ENCODE assay signal across 1 cellular context in the genomic region with DNA sequence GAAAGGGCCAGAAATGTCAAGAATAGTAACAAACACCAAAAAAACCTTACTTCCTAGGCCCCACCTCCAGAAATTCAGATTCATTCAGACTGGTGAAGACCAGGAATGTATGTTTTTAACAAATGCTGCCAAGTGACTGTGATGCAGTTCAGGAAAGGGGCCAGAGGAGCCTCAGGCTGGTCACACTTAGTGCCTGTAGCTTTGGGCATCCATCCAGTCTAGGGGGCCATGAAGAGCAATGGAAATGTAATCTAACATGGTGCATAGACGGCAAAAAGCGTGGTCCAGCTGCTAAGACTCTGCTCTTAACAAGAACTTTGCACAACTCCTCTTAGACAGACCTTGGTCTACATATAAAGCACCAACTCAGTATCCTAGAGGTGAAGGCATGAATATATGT.
TF ChIP-seq lines count a peak whose summit lies in the region.

No MANE protein-coding gene starts in this region.

TF ChIP-seq in IMR-90, 13 proteins besides CTCF, POLR2A, EP300 and RAD21 (continued from another document):
- TF ChIP-seq MAZ (IDR thresholded peaks at IDR 0.05; ENCODE audit: borderline replicate concordance, low read depth, low read length) (no peak), CHD1 (IDR thresholded peaks at IDR 0.05; ENCODE audit: low read depth, low read length) (no peak), FOS (IDR thresholded peaks at IDR 0.05; ENCODE audit: low read depth, low read length) (no peak), SMC3 (IDR thresholded peaks at IDR 0.05; ENCODE audit: low read depth, low read length) (no peak), BHLHE40 (IDR thresholded peaks at IDR 0.05; ENCODE audit: low read depth, low read length) (no peak), NFE2L2 (IDR thresholded peaks at IDR 0.05; ENCODE audit: low read depth, low read length) (no peak), MAFK (IDR thresholded peaks at IDR 0.05; ENCODE audit: low read depth, low read length) (no peak), CEBPB (IDR thresholded peaks at IDR 0.05; ENCODE audit: low read depth, low read length) (no peak)
- TF ChIP-seq, protein P1, sequence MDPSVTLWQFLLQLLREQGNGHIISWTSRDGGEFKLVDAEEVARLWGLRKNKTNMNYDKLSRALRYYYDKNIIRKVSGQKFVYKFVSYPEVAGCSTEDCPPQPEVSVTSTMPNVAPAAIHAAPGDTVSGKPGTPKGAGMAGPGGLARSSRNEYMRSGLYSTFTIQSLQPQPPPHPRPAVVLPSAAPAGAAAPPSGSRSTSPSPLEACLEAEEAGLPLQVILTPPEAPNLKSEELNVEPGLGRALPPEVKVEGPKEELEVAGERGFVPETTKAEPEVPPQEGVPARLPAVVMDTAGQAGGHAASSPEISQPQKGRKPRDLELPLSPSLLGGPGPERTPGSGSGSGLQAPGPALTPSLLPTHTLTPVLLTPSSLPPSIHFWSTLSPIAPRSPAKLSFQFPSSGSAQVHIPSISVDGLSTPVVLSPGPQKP (IDR thresholded peaks at IDR 0.05; ENCODE audit: borderline replicate concordance, low read depth, low read length), result no peak
- TF ChIP-seq, protein P2, sequence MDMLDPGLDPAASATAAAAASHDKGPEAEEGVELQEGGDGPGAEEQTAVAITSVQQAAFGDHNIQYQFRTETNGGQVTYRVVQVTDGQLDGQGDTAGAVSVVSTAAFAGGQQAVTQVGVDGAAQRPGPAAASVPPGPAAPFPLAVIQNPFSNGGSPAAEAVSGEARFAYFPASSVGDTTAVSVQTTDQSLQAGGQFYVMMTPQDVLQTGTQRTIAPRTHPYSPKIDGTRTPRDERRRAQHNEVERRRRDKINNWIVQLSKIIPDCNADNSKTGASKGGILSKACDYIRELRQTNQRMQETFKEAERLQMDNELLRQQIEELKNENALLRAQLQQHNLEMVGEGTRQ (IDR thresholded peaks at IDR 0.05; ENCODE audit: low read depth, low read length), result no peak
